ENCODE assay signal across 29 cellular contexts in the genomic region with DNA sequence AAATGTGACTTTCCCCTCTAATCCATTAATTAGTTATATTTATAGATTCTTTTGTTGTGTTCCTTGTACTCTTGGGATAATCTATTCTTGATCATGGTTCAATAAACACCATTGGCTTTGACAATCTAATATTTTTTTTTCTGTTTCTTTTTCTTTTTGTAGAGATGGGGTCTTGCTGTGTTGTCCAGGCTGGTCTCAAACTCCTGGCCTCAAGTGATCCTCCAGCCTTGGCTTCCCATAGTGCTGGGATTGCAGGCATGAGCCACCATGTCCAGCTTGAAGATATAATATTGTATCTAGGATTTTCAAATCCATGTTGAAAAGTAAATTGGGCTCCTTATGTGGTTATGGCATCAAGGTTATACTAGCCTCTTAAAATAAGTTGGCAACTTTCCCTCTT. TPM values are rescaled to one million over a fixed set of nuclear protein-coding genes. Genes with fewer than 3 reads are reported as not detected.
DNase-seq lines count a peak whose midpoint lies in the region; ATAC-seq, FAIRE-seq and TF ChIP-seq lines count a peak whose summit lies in the region.
"Had no signal": no experiment of that assay in that cellular context is flagged by ENCODE, and none has a peak within 500 bp of the region (broad histone marks: within the 10 kb centered on the region; RNA-seq: fewer than 3 reads in every experiment).

No MANE protein-coding gene starts in this region.

- ATAC-seq in HepG2 (no peak), right lobe of liver (no peak), K562 (no peak), HG03135 (IDR thresholded peaks at IDR 0.05; ENCODE audit: unreplicated experiment) (no peak)
- ATAC-seq: A549, GM12878 had no signal

- no peak for DNase-seq in HepG2 (ENCODE audit: low spot score)
- no peak for DNase-seq in right lobe of liver
- DNase-seq in K562 (ENCODE audit: extremely low read depth in 1 of 4, low spot score in 3 of 4) = no peak
- DNase-seq in urothelium cell line (ENCODE audit: low spot score) = no peak
- DNase-seq in AG08395 (ENCODE audit: low spot score) = no peak
- DNase-seq: BE2C; C1 segment of cervical spinal cord; CD4-positive, alpha-beta memory T cell; CD4-positive, CD25-positive, alpha-beta regulatory T cell; CD8-positive, alpha-beta memory T cell; COR-L47; DMS 273 treated with DMSO at 0.1 percent for 48 hours; DMS153; DMS53; DMS79; DND-41; EL; GDM1 had no signal

- CTCF ChIA-PET in HepG2 (lab: Yijun Ruan, JAX; ENCODE audit: low intra/inter-chr PET ratio, low total read pairs) (no interaction called here), K562 (lab: Yijun Ruan, JAX; ENCODE audit: low intra/inter-chr PET ratio) (no interaction called here)

- no peak overlapping the region for H3K27ac ChIP-seq in HepG2 (ENCODE audit: extremely low read length, insufficient read depth, low read length)
- H3K27ac ChIP-seq in right lobe of liver = no peak overlapping the region
- H3K27ac ChIP-seq in K562 (ENCODE audit: extremely low read depth, low read depth, low read length) = no peak overlapping the region
- H3K27ac ChIP-seq: 22Rv1, A549, BLaER1 had no signal

- in situ Hi-C loops in HepG2 (cut with HindIII; ENCODE audit: extremely low pct_ligation_motif_present, low pct_unique_long_range_greater_than_20kb) (no loop called here), K562 (cut with MboI) (no loop called here)

- POLR2A ChIA-PET in HepG2 (lab: Yijun Ruan, JAX) = interaction anchor here (0.5 kb wide), 1 partner anchor 57 kb away, joined by 3 read pairs; no protein-coding TSS in a partner anchor
- POLR2A ChIA-PET in K562 (lab: Yijun Ruan, JAX) = interaction anchor here (0.7 kb wide), 1 partner anchor 153 kb away, joined by 3 read pairs; no protein-coding TSS in a partner anchor

- TF ChIP-seq EP300 in HepG2 (IDR thresholded peaks at IDR 0.05; ENCODE audit: low read depth in 2 of 2, low read length in 2 of 2) (no peak), HepG2 (CRISPR knock-in tag; IDR thresholded peaks at IDR 0.05; ENCODE audit: borderline replicate concordance) (no peak), K562 (IDR thresholded peaks at IDR 0.05; ENCODE audit: low read length) (no peak)

- intact Hi-C loops in HepG2 (cut with micrococcal nuclease; ENCODE audit: unreplicated experiment) (no loop called here), right lobe of liver (cut with DNase I) (no loop called here), K562 (cut with micrococcal nuclease) (no loop called here)

- H3K4me1 ChIP-seq in HepG2 (ENCODE audit: insufficient read depth, low read length) (peaks cover 3% of the 10 kb centered on the region; the same call in 1 of the 2 replicates), right lobe of liver (no peaks in the 10 kb centered on the region), K562 (replicated peaks in 1 of 2; ENCODE audit: control insufficient read depth in 2 of 2, insufficient read depth in 2 of 2, low read length in 2 of 2) (no peaks in the 10 kb centered on the region; a peak in 1 of 5 replicates)
- H3K4me1 ChIP-seq: A549, BLaER1 had no signal

- H3K4me3 ChIP-seq in HepG2 (replicated peaks in 1 of 3; ENCODE audit: insufficient read depth in 1 of 3, low read depth in 2 of 3, low read length in 3 of 3) (no peak overlapping the region), right lobe of liver (no peak overlapping the region), K562 (no peak overlapping the region)
- H3K4me3 ChIP-seq: A549, BLaER1, GM12878 had no signal

- H3K79me2 ChIP-seq in HepG2 (ENCODE audit: insufficient read depth, low read length) = no peaks in the 10 kb centered on the region
- no peaks in the 10 kb centered on the region for H3K79me2 ChIP-seq in K562 (ENCODE audit: control insufficient read depth, insufficient read depth, low read length)

- H2AFZ ChIP-seq in HepG2 (ENCODE audit: low read length) (no peak overlapping the region), K562 (ENCODE audit: low read depth, low read length) (no peak overlapping the region)

- TF ChIP-seq POLR2A in HepG2 (IDR thresholded peaks at IDR 0.05; ENCODE audit: insufficient read depth in 1 of 2, low read depth in 2 of 2, low read length in 2 of 2) (no peak), right lobe of liver (IDR thresholded peaks at IDR 0.05) (no peak), K562 (conservative IDR thresholded peaks at IDR 0.05) (no peak)

- H4K20me1 ChIP-seq in HepG2 (ENCODE audit: insufficient read depth, low read length) (no peaks in the 10 kb centered on the region), K562 (replicated peaks; ENCODE audit: control insufficient read depth, insufficient read depth, low read length) (no peaks in the 10 kb centered on the region)
- H4K20me1 ChIP-seq: BLaER1 had no signal

- FAIRE-seq in HepG2 (lab: Jason Lieb, UNC) (no peak), K562 (lab: Jason Lieb, UNC) (no peak), urothelium cell line (lab: Jason Lieb, UNC) (peak; percentile 9)
- FAIRE-seq: A549, GM12878, GM12892, GM18507 had no signal

- no peak for TF ChIP-seq CTCF in HepG2 (CRISPR knock-in tag; IDR thresholded peaks at IDR 0.05)
- TF ChIP-seq CTCF in right lobe of liver (IDR thresholded peaks at IDR 0.05) = no peak
- TF ChIP-seq CTCF in K562 (IDR thresholded peaks at IDR 0.05 in 2 of 3, conservative IDR thresholded peaks at IDR 0.05 in 1 of 3; ENCODE audit: insufficient read depth in 2 of 3, low read depth in 1 of 3, low read length in 3 of 3) = no peak

- H3K9ac ChIP-seq in HepG2 (ENCODE audit: insufficient read depth, low read depth, low read length) (no peak overlapping the region), K562 (ENCODE audit: insufficient read depth in 1 of 2, low read depth in 2 of 2, low read length in 2 of 2) (no peak overlapping the region)
- H3K9ac ChIP-seq: BLaER1 had no signal

- H3K9me3 ChIP-seq in HepG2 (ENCODE audit: low read length) (no peaks in the 10 kb centered on the region), right lobe of liver (no peaks in the 10 kb centered on the region), K562 (replicated peaks; ENCODE audit: control insufficient read depth, insufficient read depth, low read depth, low read length) (no peaks in the 10 kb centered on the region)
- H3K9me3 ChIP-seq: A549, BE2C, BLaER1 had no signal

- H3K4me2 ChIP-seq in HepG2 (ENCODE audit: low read depth, low read length) (no peak overlapping the region), K562 (ENCODE audit: insufficient read depth, low read length) (no peak overlapping the region)
- H3K4me2 ChIP-seq: A549, BLaER1 had no signal

- no peaks in the 10 kb centered on the region for H3K27me3 ChIP-seq in HepG2 (ENCODE audit: control insufficient read depth in 1 of 2, insufficient read depth in 2 of 2, low read length in 2 of 2)
- no peaks in the 10 kb centered on the region for H3K27me3 ChIP-seq in right lobe of liver
- no peaks in the 10 kb centered on the region for H3K27me3 ChIP-seq in K562 (ENCODE audit: control insufficient read depth in 2 of 2, insufficient read depth in 2 of 2, low read length in 2 of 2)
- H3K27me3 ChIP-seq: BE2C, BLaER1 had no signal

- H3K36me3 ChIP-seq in HepG2 (replicated peaks in 1 of 2; ENCODE audit: control insufficient read depth in 1 of 2, insufficient read depth in 2 of 2, low read length in 2 of 2) (peaks cover 3 to 4% of the 10 kb centered on the region in 2 experiments; a peak in 2 of 5 replicates), right lobe of liver (no peaks in the 10 kb centered on the region), K562 (ENCODE audit: control insufficient read depth, insufficient read depth, low read length) (no peaks in the 10 kb centered on the region)
- H3K36me3 ChIP-seq: BE2C had no signal

- H3K9me1 ChIP-seq in K562 (ENCODE audit: control insufficient read depth, insufficient read depth, low read length) = no peaks in the 10 kb centered on the region

- TF ChIP-seq RAD21 in HepG2 (CRISPR knock-in tag; IDR thresholded peaks at IDR 0.05) (no peak), K562 (CRISPR knock-in tag; conservative IDR thresholded peaks at IDR 0.05 in 1 of 2, IDR thresholded peaks at IDR 0.05 in 1 of 2) (no peak)

- no TSS peak for BruUV-seq in HepG2 (replicated peaks; lab: Mats Ljungman, UMichigan)
- no TSS peak for BruUV-seq in K562 (replicated peaks; lab: Mats Ljungman, UMichigan)

RNA-seq across cellular contexts. Expression of gene DNAL1, which starts 6.2 kb away (rescaled TPM):
- total RNA-seq in HepG2 (2016; rRNA removed; fragmentation: Illumina TruSeq; extraction: Trizol) = 13.3 and 13.5 TPM in 2 replicates
- 9.9 and 11.6 TPM in 2 replicates for total RNA-seq in HepG2 (2016; cell fraction: cytosol; rRNA removed; fragmentation: Illumina TruSeq; extraction: Trizol; ENCODE audit: low read depth)
- 8.1 and 12.8 TPM in 2 replicates for total RNA-seq in HepG2 (2016; cell fraction: insoluble cytoplasmic fraction; rRNA removed; fragmentation: Illumina TruSeq; extraction: Trizol)
- 5.7 and 7.0 TPM in 2 replicates for total RNA-seq in HepG2 (2016; cell fraction: membrane; rRNA removed; fragmentation: Illumina TruSeq; extraction: Trizol)
- 4.1 and 4.2 TPM in 2 replicates for total RNA-seq in HepG2 (2016; cell fraction: nucleus; rRNA removed; fragmentation: Illumina TruSeq; extraction: Trizol)
- 0.84 and 1.4 TPM in 2 replicates for polyA plus RNA-seq in HepG2 (2011; rRNA removed)
- 0.39 and 1.00 TPM in 2 replicates for polyA plus RNA-seq in HepG2 (2011; cell fraction: cytosol; rRNA removed)
- 1.2 and 1.3 TPM in 2 replicates for polyA plus RNA-seq in HepG2 (2011; cell fraction: nucleus; rRNA removed)
- polyA plus RNA-seq in HepG2 (2012) = 1.6 and 2.2 TPM in 2 replicates
- 4.1 and 4.3 TPM in 2 replicates for polyA plus RNA-seq in HepG2 (2016; cell fraction: cytosol; fragmentation: Illumina TruSeq; extraction: Trizol; ENCODE audit: low read depth)
- polyA plus RNA-seq in HepG2 (2016; cell fraction: insoluble cytoplasmic fraction; fragmentation: Illumina TruSeq; extraction: Trizol; ENCODE audit: low read depth) = 7.8 and 8.3 TPM in 2 replicates
- polyA plus RNA-seq in HepG2 (2016; cell fraction: membrane; fragmentation: Illumina TruSeq; extraction: Trizol; ENCODE audit: low read depth) = 2.7 and 3.2 TPM in 2 replicates
- 4.2 and 6.6 TPM in 2 replicates for polyA plus RNA-seq in HepG2 (2016; cell fraction: nucleus; fragmentation: Illumina TruSeq; extraction: Trizol; ENCODE audit: insufficient read depth, low read depth)
- 0.48 and 1.7 TPM in 2 replicates for polyA minus RNA-seq in HepG2 (2011; rRNA and poly(A)+ RNA removed; ENCODE audit: low replicate concordance)
- polyA minus RNA-seq in HepG2 (2011; cell fraction: cytosol; rRNA and poly(A)+ RNA removed) = 1.8 and 2.4 TPM in 2 replicates
- 1.4 and 1.9 TPM in 2 replicates for polyA minus RNA-seq in HepG2 (2011; cell fraction: nucleus; rRNA and poly(A)+ RNA removed)
- total RNA-seq in right lobe of liver = 1 to 10 TPM; 2.7 to 5.7 (median 3.2) TPM
- 2.1 and 2.3 TPM in 2 replicates for total RNA-seq in K562 (2011; cell fraction: chromatin; rRNA removed; ENCODE audit: low replicate concordance)
- total RNA-seq in K562 (2011; cell fraction: nucleolus; rRNA removed) = 0.39 and 0.67 TPM in 2 replicates
- total RNA-seq in K562 (2011; cell fraction: nucleoplasm; rRNA removed) = 2.0 and 3.0 TPM in 2 replicates
- total RNA-seq in K562 (2014; rRNA removed) = 1.6 and 2.3 TPM in 2 replicates
- total RNA-seq in K562 (2014; rRNA removed; fragmentation: Illumina TruSeq; extraction: Trizol) = 6.3 and 10.3 TPM in 2 replicates
- 2.1 and 3.7 TPM in 2 replicates for total RNA-seq in K562 (2015; rRNA removed; fragmentation: Illumina TruSeq; extraction: Trizol)
- 4.8 and 5.8 TPM in 2 replicates for total RNA-seq in K562 (2021)
- 3.2 and 4.1 TPM in 2 replicates for polyA plus RNA-seq in K562 (2011; rRNA removed)
- 0.24 and 0.99 TPM in 2 replicates for polyA plus RNA-seq in K562 (2011; cell fraction: cytosol; rRNA removed)
- 0.74 and 1.5 TPM in 2 replicates for polyA plus RNA-seq in K562 (2011; cell fraction: nucleus; rRNA removed)
- 3.2 and 3.4 TPM in 2 replicates for polyA plus RNA-seq in K562 (2012)
- 4.7 and 5.6 TPM in 2 replicates for polyA plus RNA-seq in K562 (2014; fragmentation: Illumina TruSeq; extraction: Trizol)
- polyA plus RNA-seq in K562 (2014; fragmentation: Nextera tagmentation; extraction: Ambion mirVana) = 10 to 100 TPM in 1 of 2 experiments, 1 to 10 TPM in 1; 8.9 to 11.7 TPM
- 1.4 and 4.8 TPM in 2 replicates for polyA plus RNA-seq in K562 (2014; rRNA removed)
- polyA minus RNA-seq in K562 (2011; rRNA and poly(A)+ RNA removed) = 2.1 and 2.8 TPM in 2 replicates
- 0.95 and 2.3 TPM in 2 replicates for polyA minus RNA-seq in K562 (2011; cell fraction: cytosol; rRNA and poly(A)+ RNA removed)
- polyA minus RNA-seq in K562 (2011; cell fraction: nucleus; rRNA and poly(A)+ RNA removed) = 0.67 and 2.0 TPM in 2 replicates

RNA-seq across cellular contexts. Expression of gene ACOT6, which starts 38.7 kb away (rescaled TPM):
- total RNA-seq in HepG2 (2016; rRNA removed; fragmentation: Illumina TruSeq; extraction: Trizol) (0.27 TPM in 1 of 2 replicates, not detected in the other), right lobe of liver (1 to 10 TPM in 2 of 6 experiments, under 1 TPM in 2, not detected in 2; 0.49 to 1.4 (median 0.94) TPM), K562 (2014; rRNA removed) (not detected in 2 replicates), K562 (2014; rRNA removed; fragmentation: Illumina TruSeq; extraction: Trizol) (not detected in 2 replicates), K562 (2015; rRNA removed; fragmentation: Illumina TruSeq; extraction: Trizol) (not detected in 2 replicates), K562 (2021) (not detected in 2 replicates)
- total RNA-seq in HepG2 (2016; cell fraction: cytosol; rRNA removed; fragmentation: Illumina TruSeq; extraction: Trizol; ENCODE audit: low read depth) = 0.20 TPM in 1 of 2 replicates, not detected in the other
- 0.19 TPM in 2 replicates for total RNA-seq in HepG2 (2016; cell fraction: insoluble cytoplasmic fraction; rRNA removed; fragmentation: Illumina TruSeq; extraction: Trizol)
- total RNA-seq in HepG2 (2016; cell fraction: membrane; rRNA removed; fragmentation: Illumina TruSeq; extraction: Trizol) = 0.21 and 0.31 TPM in 2 replicates
- not detected in 2 replicates for total RNA-seq in HepG2 (2016; cell fraction: nucleus; rRNA removed; fragmentation: Illumina TruSeq; extraction: Trizol)
- polyA plus RNA-seq in HepG2 (2011; rRNA removed) (0.15 and 0.24 TPM in 2 replicates), K562 (2011; rRNA removed) (not detected in 2 replicates), K562 (2014; fragmentation: Illumina TruSeq; extraction: Trizol) (not detected in 2 replicates), K562 (2014; fragmentation: Nextera tagmentation; extraction: Ambion mirVana) (not detected), K562 (2014; rRNA removed) (not detected in 2 replicates)
- polyA plus RNA-seq in HepG2 (2011; cell fraction: cytosol; rRNA removed) = 0.05 and 0.21 TPM in 2 replicates
- polyA plus RNA-seq in HepG2 (2011; cell fraction: nucleus; rRNA removed) = not detected in 2 replicates
- polyA plus RNA-seq in HepG2 (2012) = not detected in 2 replicates
- polyA plus RNA-seq in HepG2 (2016; cell fraction: cytosol; fragmentation: Illumina TruSeq; extraction: Trizol; ENCODE audit: low read depth) = 0.10 TPM in 1 of 2 replicates, not detected in the other
- polyA plus RNA-seq in HepG2 (2016; cell fraction: insoluble cytoplasmic fraction; fragmentation: Illumina TruSeq; extraction: Trizol; ENCODE audit: low read depth) = not detected in 2 replicates
- 0.32 and 0.34 TPM in 2 replicates for polyA plus RNA-seq in HepG2 (2016; cell fraction: membrane; fragmentation: Illumina TruSeq; extraction: Trizol; ENCODE audit: low read depth)
- not detected in 2 replicates for polyA plus RNA-seq in HepG2 (2016; cell fraction: nucleus; fragmentation: Illumina TruSeq; extraction: Trizol; ENCODE audit: insufficient read depth, low read depth)
- 0.12 and 0.28 TPM in 2 replicates for polyA minus RNA-seq in HepG2 (2011; rRNA and poly(A)+ RNA removed; ENCODE audit: low replicate concordance)
- 0.70 TPM in 1 of 2 replicates, not detected in the other for polyA minus RNA-seq in HepG2 (2011; cell fraction: cytosol; rRNA and poly(A)+ RNA removed)
- 0.50 TPM in 1 of 2 replicates, not detected in the other for polyA minus RNA-seq in HepG2 (2011; cell fraction: nucleus; rRNA and poly(A)+ RNA removed)
- total RNA-seq in K562 (2011; cell fraction: chromatin; rRNA removed; ENCODE audit: low replicate concordance) = not detected in 2 replicates
- total RNA-seq in K562 (2011; cell fraction: nucleolus; rRNA removed) = 0.17 TPM in 1 of 2 replicates, not detected in the other
- not detected in 2 replicates for total RNA-seq in K562 (2011; cell fraction: nucleoplasm; rRNA removed)
- not detected in 2 replicates for polyA plus RNA-seq in K562 (2011; cell fraction: cytosol; rRNA removed)
- not detected in 2 replicates for polyA plus RNA-seq in K562 (2011; cell fraction: nucleus; rRNA removed)
- polyA plus RNA-seq in K562 (2012) = not detected in 2 replicates
- not detected in 2 replicates for polyA minus RNA-seq in K562 (2011; rRNA and poly(A)+ RNA removed)
- not detected in 2 replicates for polyA minus RNA-seq in K562 (2011; cell fraction: cytosol; rRNA and poly(A)+ RNA removed)
- polyA minus RNA-seq in K562 (2011; cell fraction: nucleus; rRNA and poly(A)+ RNA removed) = 0.27 and 0.67 TPM in 2 replicates
- total RNA-seq: A172; CD4-positive, alpha-beta memory T cell; CD4-positive, CD25-positive, alpha-beta regulatory T cell; CD8-positive, alpha-beta memory T cell; Daoy; G401; GM12878 had no signal
- polyA plus RNA-seq: A549; CD14-positive monocyte; CD4-positive, alpha-beta memory T cell; CD8-positive, alpha-beta memory T cell; GM12878 had no signal

RNA-seq across cellular contexts. Expression of gene ACOT4, which starts 59.3 kb away (rescaled TPM):
- total RNA-seq in HepG2 (2016; rRNA removed; fragmentation: Illumina TruSeq; extraction: Trizol) (0.04 TPM in 1 of 2 replicates, not detected in the other), right lobe of liver (10 to 100 TPM in 3 of 6 experiments, 1 to 10 TPM in 3; 6.2 to 14.4 (median 9.3) TPM), K562 (2014; rRNA removed) (not detected in 2 replicates), K562 (2014; rRNA removed; fragmentation: Illumina TruSeq; extraction: Trizol) (not detected in 2 replicates), K562 (2015; rRNA removed; fragmentation: Illumina TruSeq; extraction: Trizol) (not detected in 2 replicates), K562 (2021) (not detected in 2 replicates)
- total RNA-seq in HepG2 (2016; cell fraction: cytosol; rRNA removed; fragmentation: Illumina TruSeq; extraction: Trizol; ENCODE audit: low read depth) = not detected in 2 replicates
- 0.04 TPM in 1 of 2 replicates, not detected in the other for total RNA-seq in HepG2 (2016; cell fraction: insoluble cytoplasmic fraction; rRNA removed; fragmentation: Illumina TruSeq; extraction: Trizol)
- not detected in 2 replicates for total RNA-seq in HepG2 (2016; cell fraction: membrane; rRNA removed; fragmentation: Illumina TruSeq; extraction: Trizol)
- total RNA-seq in HepG2 (2016; cell fraction: nucleus; rRNA removed; fragmentation: Illumina TruSeq; extraction: Trizol) = not detected in 2 replicates
- polyA plus RNA-seq in HepG2 (2011; rRNA removed) (0.05 TPM in 1 of 2 replicates, not detected in the other), K562 (2011; rRNA removed) (not detected in 2 replicates), K562 (2014; fragmentation: Illumina TruSeq; extraction: Trizol) (not detected in 2 replicates), K562 (2014; fragmentation: Nextera tagmentation; extraction: Ambion mirVana) (not detected), K562 (2014; rRNA removed) (not detected in 2 replicates)
- polyA plus RNA-seq in HepG2 (2011; cell fraction: cytosol; rRNA removed) = 0.03 and 0.05 TPM in 2 replicates
- polyA plus RNA-seq in HepG2 (2011; cell fraction: nucleus; rRNA removed) = 0.16 TPM in 1 of 2 replicates, not detected in the other
- 0.07 and 0.08 TPM in 2 replicates for polyA plus RNA-seq in HepG2 (2012)
- polyA plus RNA-seq in HepG2 (2016; cell fraction: cytosol; fragmentation: Illumina TruSeq; extraction: Trizol; ENCODE audit: low read depth) = not detected in 2 replicates
- polyA plus RNA-seq in HepG2 (2016; cell fraction: insoluble cytoplasmic fraction; fragmentation: Illumina TruSeq; extraction: Trizol; ENCODE audit: low read depth) = not detected in 2 replicates
- polyA plus RNA-seq in HepG2 (2016; cell fraction: membrane; fragmentation: Illumina TruSeq; extraction: Trizol; ENCODE audit: low read depth) = 0.07 TPM in 1 of 2 replicates, not detected in the other
- polyA plus RNA-seq in HepG2 (2016; cell fraction: nucleus; fragmentation: Illumina TruSeq; extraction: Trizol; ENCODE audit: insufficient read depth, low read depth) = not detected in 2 replicates
- polyA minus RNA-seq in HepG2 (2011; rRNA and poly(A)+ RNA removed; ENCODE audit: low replicate concordance) = 0.26 TPM in 1 of 2 replicates, not detected in the other
- not detected in 2 replicates for polyA minus RNA-seq in HepG2 (2011; cell fraction: cytosol; rRNA and poly(A)+ RNA removed)
- not detected in 2 replicates for polyA minus RNA-seq in HepG2 (2011; cell fraction: nucleus; rRNA and poly(A)+ RNA removed)
- not detected in 2 replicates for total RNA-seq in K562 (2011; cell fraction: chromatin; rRNA removed; ENCODE audit: low replicate concordance)
- not detected in 2 replicates for total RNA-seq in K562 (2011; cell fraction: nucleolus; rRNA removed)
- total RNA-seq in K562 (2011; cell fraction: nucleoplasm; rRNA removed) = not detected in 2 replicates
- not detected in 2 replicates for polyA plus RNA-seq in K562 (2011; cell fraction: cytosol; rRNA removed)
- not detected in 2 replicates for polyA plus RNA-seq in K562 (2011; cell fraction: nucleus; rRNA removed)
- polyA plus RNA-seq in K562 (2012) = not detected in 2 replicates
- not detected in 2 replicates for polyA minus RNA-seq in K562 (2011; rRNA and poly(A)+ RNA removed)
- not detected in 2 replicates for polyA minus RNA-seq in K562 (2011; cell fraction: cytosol; rRNA and poly(A)+ RNA removed)
- not detected in 2 replicates for polyA minus RNA-seq in K562 (2011; cell fraction: nucleus; rRNA and poly(A)+ RNA removed)
- total RNA-seq: A172, G401 had no signal

Comparison
In these comparisons a context has a peak if more than half of its experiments do, and no peak if none do; other contexts are left out.
1. Of the 241 proteins assayed by ChIP-seq in both HepG2 and K562: peak only in HepG2: none; only in K562: none; in both: ZNF121; in neither: 239; mixed calls (peak in some experiments, not most) for 1.